ENCODE assay signal across 36 cellular contexts in the genomic region with DNA sequence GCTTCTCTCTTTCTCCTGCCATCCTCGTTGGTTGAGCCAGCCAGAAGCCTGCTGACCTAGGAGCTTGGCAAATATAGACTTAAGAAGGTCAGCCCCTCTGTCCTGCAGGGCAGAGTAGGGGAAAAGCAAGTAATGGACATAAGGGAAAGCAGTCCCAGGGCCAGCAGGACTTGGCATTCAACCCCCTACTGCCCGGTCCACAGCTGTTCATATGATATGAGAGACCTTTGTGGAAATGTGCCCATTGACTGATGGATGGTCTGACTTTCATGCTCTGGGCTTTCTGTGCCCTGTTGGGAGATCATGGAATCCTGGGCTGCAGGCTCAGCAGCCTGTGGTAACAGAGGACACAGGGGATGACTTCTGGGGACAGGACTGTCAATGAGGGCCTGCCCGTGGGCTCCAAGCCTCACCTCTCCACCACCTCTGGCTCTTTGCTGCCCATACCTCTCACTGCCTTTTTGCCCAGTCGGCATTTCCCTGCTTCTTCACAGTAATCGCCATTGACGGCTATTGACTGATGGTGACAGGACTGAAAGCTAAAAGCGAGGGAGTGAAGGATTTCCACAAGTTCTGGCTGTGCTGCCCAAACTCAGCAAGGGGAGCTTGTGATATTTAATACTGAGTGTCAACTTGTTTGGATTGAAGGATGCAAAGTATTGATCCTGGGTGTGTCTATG.
"Had no signal": no experiment of that assay in that cellular context is flagged by ENCODE, and none has a peak within 500 bp of the region (broad histone marks: within the 10 kb centered on the region; RNA-seq: fewer than 3 reads in every experiment).

No MANE protein-coding gene starts in this region.

- H3K27ac Mint-ChIP-seq: activated B cell treated with CpG ODN at 0.5 μM for 24 hours; activated CD4-positive, alpha-beta memory T cell treated with anti-CD3 and anti-CD28 coated beads for 36 hours; activated CD4-positive, alpha-beta T cell treated with anti-CD3 and anti-CD28 coated beads, Interleukin-2, amount 10 ng/mL, durations not matched to agents 24 days and 14 days; activated CD8-positive, alpha-beta T cell treated with anti-CD3 and anti-CD28 coated beads for 36 hours; activated naive CD4-positive, alpha-beta T cell treated with anti-CD3 and anti-CD28 coated beads, Interleukin-2, amount 10 ng/mL, durations not matched to agents 7 days and 5 days; activated naive CD4-positive, alpha-beta T cell treated with anti-CD3 and anti-CD28 coated beads, Interleukin-2, amount 50 U/mL, for 24 hours; activated naive CD8-positive, alpha-beta T cell; activated naive CD8-positive, alpha-beta T cell treated with anti-CD3 and anti-CD28 coated beads, Interleukin-2, amount 10 ng/mL, durations not matched to agents 7 days and 5 days; activated naive CD8-positive, alpha-beta T cell treated with anti-CD3 and anti-CD28 coated beads, Interleukin-2, amount 50 U/mL, for 24 hours; activated T-cell treated with anti-CD3 and anti-CD28 coated beads, Interleukin-2, amount 50 U/mL, for 72 hours; activated T-helper 1 cell treated with anti-CD3 and anti-CD28 coated beads, Interleukin-12 subunit alpha, Interleukin-12 subunit beta, Interleukin-2, Interleukin-4 antibody, amounts not matched to agents 30 ng/mL and 10 ng/mL and 1 ng/mL, durations not matched to agents 14 hours and 24 hours and 36 hours; activated T-helper 17 cell treated with anti-CD3 and anti-CD28 coated beads, Interleukin-2, amount 50 U/mL, for 72 hours; brain; T-helper 1 cell treated with Interleukin-12 subunit alpha and Interleukin-12 subunit beta and Interleukin-4 antibody, amounts not matched to agents 30 μg/mL and 1 μg/mL, for 36 hours; T-helper 2 cell treated with Interferon-gamma antibody and Interleukin-4, amounts not matched to agents 5 μg/mL and 100 μg/mL, for 36 hours had no signal

- ATAC-seq: activated CD8-positive, alpha-beta T cell treated with anti-CD3 and anti-CD28 coated beads for 36 hours; activated naive CD8-positive, alpha-beta T cell treated with anti-CD3 and anti-CD28 coated beads, Interleukin-2, amount 50 U/mL, for 24 hours; activated T-cell treated with anti-CD3 and anti-CD28 coated beads, Interleukin-2, amount 50 U/mL, for 72 hours; activated T-helper 17 cell treated with anti-CD3 and anti-CD28 coated beads, Interleukin-2, amount 50 U/mL, for 72 hours had no signal

- H3K4me3 Mint-ChIP-seq: activated B cell treated with CpG ODN at 0.5 μM for 24 hours; activated CD4-positive, alpha-beta memory T cell treated with anti-CD3 and anti-CD28 coated beads for 36 hours; activated CD4-positive, alpha-beta T cell treated with anti-CD3 and anti-CD28 coated beads, Interleukin-2, amount 10 ng/mL, durations not matched to agents 24 days and 14 days; activated CD8-positive, alpha-beta T cell treated with anti-CD3 and anti-CD28 coated beads for 36 hours; activated naive CD4-positive, alpha-beta T cell treated with anti-CD3 and anti-CD28 coated beads, Interleukin-2, amount 10 ng/mL, durations not matched to agents 7 days and 5 days; activated naive CD4-positive, alpha-beta T cell treated with anti-CD3 and anti-CD28 coated beads, Interleukin-2, amount 50 U/mL, for 24 hours; activated naive CD8-positive, alpha-beta T cell; activated naive CD8-positive, alpha-beta T cell treated with anti-CD3 and anti-CD28 coated beads, Interleukin-2, amount 10 ng/mL, durations not matched to agents 7 days and 5 days; activated naive CD8-positive, alpha-beta T cell treated with anti-CD3 and anti-CD28 coated beads, Interleukin-2, amount 50 U/mL, for 24 hours; activated T-cell treated with anti-CD3 and anti-CD28 coated beads, Interleukin-2, amount 50 U/mL, for 4 hours; activated T-cell treated with anti-CD3 and anti-CD28 coated beads, Interleukin-2, amount 50 U/mL, for 72 hours; activated T-helper 1 cell treated with anti-CD3 and anti-CD28 coated beads, Interleukin-12 subunit alpha, Interleukin-12 subunit beta, Interleukin-2, Interleukin-4 antibody, amounts not matched to agents 30 ng/mL and 10 ng/mL and 1 ng/mL, durations not matched to agents 14 hours and 24 hours and 36 hours; activated T-helper 17 cell treated with anti-CD3 and anti-CD28 coated beads, Interleukin-2, amount 50 U/mL, for 72 hours; brain; central memory CD8-positive, alpha-beta T cell; T-helper 1 cell treated with Interleukin-12 subunit alpha and Interleukin-12 subunit beta and Interleukin-4 antibody, amounts not matched to agents 30 μg/mL and 1 μg/mL, for 36 hours; T-helper 2 cell treated with Interferon-gamma antibody and Interleukin-4, amounts not matched to agents 5 μg/mL and 100 μg/mL, for 36 hours had no signal

- DNase-seq: activated B cell treated with CpG ODN at 0.5 μM for 24 hours; activated CD4-positive, alpha-beta memory T cell treated with anti-CD3 and anti-CD28 coated beads for 36 hours; activated CD4-positive, alpha-beta T cell treated with anti-CD3 and anti-CD28 coated beads for 4 hours; activated CD4-positive, alpha-beta T cell treated with anti-CD3 and anti-CD28 coated beads, Interleukin-2, amount 10 ng/mL, durations not matched to agents 24 days and 14 days; activated CD4-positive, alpha-beta T cell treated with anti-CD3 and anti-CD28 coated beads, Interleukin-2, amount 50 U/mL, for 1 hour; activated CD4-positive, alpha-beta T cell treated with anti-CD3 and anti-CD28 coated beads, Interleukin-2, amount 50 U/mL, for 4 hours; activated CD4-positive, CD25-positive, alpha-beta regulatory T cell treated with anti-CD3 and anti-CD28 coated beads, Interleukin-2, amount 50 U/mL, for 72 hours; activated CD8-positive, alpha-beta memory T cell treated with anti-CD3 and anti-CD28 coated beads, Interleukin-2, amount 50 U/mL, for 4 hours; activated CD8-positive, alpha-beta T cell treated with anti-CD3 and anti-CD28 coated beads for 36 hours; activated gamma-delta T cell; activated naive CD4-positive, alpha-beta T cell treated with anti-CD3 and anti-CD28 coated beads, Interleukin-2, amount 10 ng/mL, durations not matched to agents 7 days and 5 days; activated naive CD4-positive, alpha-beta T cell treated with Interleukin-2 at 50 U/mL for 16 hours; activated naive CD8-positive, alpha-beta T cell treated with anti-CD3 and anti-CD28 coated beads, Interleukin-2, amount 10 ng/mL, durations not matched to agents 7 days and 5 days; activated naive CD8-positive, alpha-beta T cell treated with anti-CD3 and anti-CD28 coated beads, Interleukin-2, amount 50 U/mL, for 24 hours; activated T-cell treated with anti-CD3 and anti-CD28 coated beads for 4 hours; activated T-cell treated with anti-CD3 and anti-CD28 coated beads, Interleukin-2, amount 50 U/mL, for 1 hour; activated T-cell treated with anti-CD3 and anti-CD28 coated beads, Interleukin-2, amount 50 U/mL, for 4 hours; activated T-cell treated with anti-CD3 and anti-CD28 coated beads, Interleukin-2, amount 50 U/mL, for 72 hours; amygdala; anterior cingulate cortex; caudate nucleus; cerebellar nuclear complex; T-helper 1 cell; T-helper 2 cell; T-helper 9 cell had no signal

- H3K27me3 Mint-ChIP-seq: activated CD4-positive, alpha-beta T cell treated with anti-CD3 and anti-CD28 coated beads, Interleukin-2, amount 10 ng/mL, durations not matched to agents 24 days and 14 days; activated naive CD4-positive, alpha-beta T cell treated with anti-CD3 and anti-CD28 coated beads, Interleukin-2, amount 10 ng/mL, durations not matched to agents 7 days and 5 days; brain had no signal

- H3K27ac ChIP-seq: ascending aorta, cardiac muscle cell, VCaP had no signal

- H3K9me3 Mint-ChIP-seq: activated CD4-positive, alpha-beta memory T cell treated with anti-CD3 and anti-CD28 coated beads for 36 hours; activated CD4-positive, alpha-beta T cell treated with anti-CD3 and anti-CD28 coated beads, Interleukin-2, amount 10 ng/mL, durations not matched to agents 24 days and 14 days; activated CD8-positive, alpha-beta T cell treated with anti-CD3 and anti-CD28 coated beads for 36 hours; activated naive CD4-positive, alpha-beta T cell treated with anti-CD3 and anti-CD28 coated beads, Interleukin-2, amount 10 ng/mL, durations not matched to agents 7 days and 5 days; activated naive CD4-positive, alpha-beta T cell treated with anti-CD3 and anti-CD28 coated beads, Interleukin-2, amount 50 U/mL, for 24 hours; activated naive CD8-positive, alpha-beta T cell treated with anti-CD3 and anti-CD28 coated beads, Interleukin-2, amount 10 ng/mL, durations not matched to agents 7 days and 5 days; activated naive CD8-positive, alpha-beta T cell treated with anti-CD3 and anti-CD28 coated beads, Interleukin-2, amount 50 U/mL, for 24 hours; activated T-cell treated with anti-CD3 and anti-CD28 coated beads, Interleukin-2, amount 50 U/mL, for 4 hours; activated T-cell treated with anti-CD3 and anti-CD28 coated beads, Interleukin-2, amount 50 U/mL, for 72 hours; activated T-helper 1 cell treated with anti-CD3 and anti-CD28 coated beads, Interleukin-12 subunit alpha, Interleukin-12 subunit beta, Interleukin-2, Interleukin-4 antibody, amounts not matched to agents 30 ng/mL and 10 ng/mL and 1 ng/mL, durations not matched to agents 14 hours and 24 hours and 36 hours; brain; T-helper 1 cell treated with Interleukin-12 subunit alpha and Interleukin-12 subunit beta and Interleukin-4 antibody, amounts not matched to agents 30 μg/mL and 1 μg/mL, for 36 hours; T-helper 2 cell treated with Interferon-gamma antibody and Interleukin-4, amounts not matched to agents 5 μg/mL and 100 μg/mL, for 36 hours had no signal

- H3K36me3 Mint-ChIP-seq: activated CD4-positive, alpha-beta memory T cell treated with anti-CD3 and anti-CD28 coated beads for 36 hours; activated naive CD4-positive, alpha-beta T cell treated with anti-CD3 and anti-CD28 coated beads, Interleukin-2, amount 10 ng/mL, durations not matched to agents 7 days and 5 days; activated naive CD4-positive, alpha-beta T cell treated with anti-CD3 and anti-CD28 coated beads, Interleukin-2, amount 50 U/mL, for 24 hours; activated naive CD8-positive, alpha-beta T cell; activated naive CD8-positive, alpha-beta T cell treated with anti-CD3 and anti-CD28 coated beads, Interleukin-2, amount 10 ng/mL, durations not matched to agents 7 days and 5 days; brain had no signal

- H3K36me3 ChIP-seq: ascending aorta, cardiac muscle cell had no signal

- H3K4me3 ChIP-seq: ascending aorta, cardiac muscle cell had no signal

- H3K27me3 ChIP-seq: ascending aorta, cardiac muscle cell had no signal

- H3K9me3 ChIP-seq: ascending aorta had no signal

- H3K4me1 Mint-ChIP-seq: activated B cell treated with CpG ODN at 0.5 μM for 24 hours; activated CD4-positive, alpha-beta T cell treated with anti-CD3 and anti-CD28 coated beads, Interleukin-2, amount 10 ng/mL, durations not matched to agents 24 days and 14 days; activated naive CD4-positive, alpha-beta T cell treated with anti-CD3 and anti-CD28 coated beads, Interleukin-2, amount 10 ng/mL, durations not matched to agents 7 days and 5 days; activated naive CD4-positive, alpha-beta T cell treated with anti-CD3 and anti-CD28 coated beads, Interleukin-2, amount 50 U/mL, for 24 hours; activated naive CD8-positive, alpha-beta T cell treated with anti-CD3 and anti-CD28 coated beads, Interleukin-2, amount 10 ng/mL, durations not matched to agents 7 days and 5 days; activated naive CD8-positive, alpha-beta T cell treated with anti-CD3 and anti-CD28 coated beads, Interleukin-2, amount 50 U/mL, for 24 hours; activated T-helper 17 cell treated with anti-CD3 and anti-CD28 coated beads, Interleukin-2, amount 50 U/mL, for 72 hours; brain; central memory CD8-positive, alpha-beta T cell had no signal

- H3K4me1 ChIP-seq: ascending aorta had no signal
